ENCODE assay signal across 1 cellular context in genomic region chr1:169102567-169102966, GRCh38.
TF ChIP-seq lines count a peak whose summit lies in the region.

No MANE protein-coding gene starts in this region.

TF ChIP-seq in HepG2, 621 proteins besides CTCF, POLR2A, EP300 and RAD21 (continued from another document):
- TF ChIP-seq, protein P1, sequence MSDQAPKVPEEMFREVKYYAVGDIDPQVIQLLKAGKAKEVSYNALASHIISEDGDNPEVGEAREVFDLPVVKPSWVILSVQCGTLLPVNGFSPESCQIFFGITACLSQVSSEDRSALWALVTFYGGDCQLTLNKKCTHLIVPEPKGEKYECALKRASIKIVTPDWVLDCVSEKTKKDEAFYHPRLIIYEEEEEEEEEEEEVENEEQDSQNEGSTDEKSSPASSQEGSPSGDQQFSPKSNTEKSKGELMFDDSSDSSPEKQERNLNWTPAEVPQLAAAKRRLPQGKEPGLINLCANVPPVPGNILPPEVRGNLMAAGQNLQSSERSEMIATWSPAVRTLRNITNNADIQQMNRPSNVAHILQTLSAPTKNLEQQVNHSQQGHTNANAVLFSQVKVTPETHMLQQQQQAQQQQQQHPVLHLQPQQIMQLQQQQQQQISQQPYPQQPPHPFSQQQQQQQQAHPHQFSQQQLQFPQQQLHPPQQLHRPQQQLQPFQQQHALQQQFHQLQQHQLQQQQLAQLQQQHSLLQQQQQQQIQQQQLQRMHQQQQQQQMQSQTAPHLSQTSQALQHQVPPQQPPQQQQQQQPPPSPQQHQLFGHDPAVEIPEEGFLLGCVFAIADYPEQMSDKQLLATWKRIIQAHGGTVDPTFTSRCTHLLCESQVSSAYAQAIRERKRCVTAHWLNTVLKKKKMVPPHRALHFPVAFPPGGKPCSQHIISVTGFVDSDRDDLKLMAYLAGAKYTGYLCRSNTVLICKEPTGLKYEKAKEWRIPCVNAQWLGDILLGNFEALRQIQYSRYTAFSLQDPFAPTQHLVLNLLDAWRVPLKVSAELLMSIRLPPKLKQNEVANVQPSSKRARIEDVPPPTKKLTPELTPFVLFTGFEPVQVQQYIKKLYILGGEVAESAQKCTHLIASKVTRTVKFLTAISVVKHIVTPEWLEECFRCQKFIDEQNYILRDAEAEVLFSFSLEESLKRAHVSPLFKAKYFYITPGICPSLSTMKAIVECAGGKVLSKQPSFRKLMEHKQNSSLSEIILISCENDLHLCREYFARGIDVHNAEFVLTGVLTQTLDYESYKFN (CRISPR knock-in tag; conservative IDR thresholded peaks at IDR 0.05): peak; percentile 28
